In genomic region chr4:78047366-78047765, GRCh38 we compare ENCODE assay signal across 19 cellular contexts. TPM values are rescaled to one million over a fixed set of nuclear protein-coding genes. Genes with fewer than 3 reads are reported as not detected.
"Had no signal": no experiment of that assay in that cellular context is flagged by ENCODE, and none has a peak within 500 bp of the region (broad histone marks: within the 10 kb centered on the region; RNA-seq: fewer than 3 reads in every experiment).

No MANE protein-coding gene starts in this region.

- H3K4me3 Mint-ChIP-seq: naive thymus-derived CD8-positive, alpha-beta T cell; stimulated activated naive B cell treated with anti-CD40 and anti-IgM and Interleukin-4, amounts not matched to agents 10 μg/mL and 1 μg/mL and 100 μg/mL, for 72 hours; stimulated activated naive CD8-positive, alpha-beta T cell treated with anti-CD3 and anti-CD28 coated beads, Interleukin-15, amount 100 ng/mL, for 72 hours had no signal

- H3K36me3 ChIP-seq: gastrocnemius medialis, heart right ventricle, sigmoid colon, tibial nerve, upper lobe of right lung, vagina had no signal

- H3K27me3 ChIP-seq: gastrocnemius medialis, sigmoid colon, testis, tibial nerve, vagina had no signal

- DNase-seq: effector CD4-positive, alpha-beta T cell; gastrocnemius medialis; heart right ventricle; hypothalamus; kidney glomerular epithelial cell; mammary epithelial cell; mucosa of descending colon; naive thymus-derived CD8-positive, alpha-beta T cell; posterior cingulate gyrus; sigmoid colon; stimulated activated CD4-positive, alpha-beta T cell treated with anti-CD3 and anti-CD28 coated beads, Interleukin-2, amount 100 ng/mL, for 24 hours; stimulated activated CD4-positive, alpha-beta T cell treated with anti-CD3 and anti-CD28 coated beads, Interleukin-4, amount 100 ng/mL, for 4 hours; stimulated activated naive B cell treated with anti-CD40 and anti-IgM and Interleukin-4, amounts not matched to agents 10 μg/mL and 1 μg/mL and 100 μg/mL, for 72 hours; stimulated activated naive CD8-positive, alpha-beta T cell treated with anti-CD3 and anti-CD28 coated beads, Interleukin-15, amount 100 ng/mL, for 72 hours; testis; upper lobe of right lung had no signal

- ATAC-seq: gastrocnemius medialis; heart right ventricle; mucosa of descending colon; naive thymus-derived CD8-positive, alpha-beta T cell; stimulated activated naive B cell treated with anti-CD40 and anti-IgM and Interleukin-4, amounts not matched to agents 10 μg/mL and 1 μg/mL and 100 μg/mL, for 72 hours; stimulated activated naive CD8-positive, alpha-beta T cell treated with anti-CD3 and anti-CD28 coated beads, Interleukin-15, amount 100 ng/mL, for 72 hours; upper lobe of right lung had no signal

- H3K27me3 Mint-ChIP-seq: stimulated activated naive CD8-positive, alpha-beta T cell treated with anti-CD3 and anti-CD28 coated beads, Interleukin-15, amount 100 ng/mL, for 72 hours had no signal

- H3K9me3 Mint-ChIP-seq: stimulated activated naive B cell treated with anti-CD40 and anti-IgM and Interleukin-4, amounts not matched to agents 10 μg/mL and 1 μg/mL and 100 μg/mL, for 72 hours; stimulated activated naive CD8-positive, alpha-beta T cell treated with anti-CD3 and anti-CD28 coated beads, Interleukin-15, amount 100 ng/mL, for 72 hours had no signal

- H3K27ac Mint-ChIP-seq: naive thymus-derived CD8-positive, alpha-beta T cell; stimulated activated naive B cell treated with anti-CD40 and anti-IgM and Interleukin-4, amounts not matched to agents 10 μg/mL and 1 μg/mL and 100 μg/mL, for 72 hours; stimulated activated naive CD8-positive, alpha-beta T cell treated with anti-CD3 and anti-CD28 coated beads, Interleukin-15, amount 100 ng/mL, for 72 hours had no signal

- H3K4me1 Mint-ChIP-seq: stimulated activated naive B cell treated with anti-CD40 and anti-IgM and Interleukin-4, amounts not matched to agents 10 μg/mL and 1 μg/mL and 100 μg/mL, for 72 hours; stimulated activated naive CD8-positive, alpha-beta T cell treated with anti-CD3 and anti-CD28 coated beads, Interleukin-15, amount 100 ng/mL, for 72 hours had no signal

- H3K9me3 ChIP-seq: gastrocnemius medialis, heart right ventricle, mucosa of descending colon, sigmoid colon, testis, tibial nerve, upper lobe of right lung, vagina had no signal

- H3K4me3 ChIP-seq: gastrocnemius medialis, heart right ventricle, mucosa of descending colon, sigmoid colon, skin epidermis, testis, tibial nerve, upper lobe of right lung, vagina had no signal

- H3K4me1 ChIP-seq: gastrocnemius medialis, heart right ventricle, sigmoid colon, testis, tibial nerve, upper lobe of right lung, vagina had no signal

- H3K27ac ChIP-seq: gastrocnemius medialis, heart right ventricle, sigmoid colon, skin epidermis, testis, tibial nerve, upper lobe of right lung, vagina had no signal

- H3K36me3 Mint-ChIP-seq: naive thymus-derived CD8-positive, alpha-beta T cell; stimulated activated naive B cell treated with anti-CD40 and anti-IgM and Interleukin-4, amounts not matched to agents 10 μg/mL and 1 μg/mL and 100 μg/mL, for 72 hours had no signal

RNA-seq across cellular contexts. Expression of gene FRAS1, which starts 9.8 kb away (rescaled TPM):
- total RNA-seq: naive thymus-derived CD8-positive, alpha-beta T cell had no signal
